In the genomic region with DNA sequence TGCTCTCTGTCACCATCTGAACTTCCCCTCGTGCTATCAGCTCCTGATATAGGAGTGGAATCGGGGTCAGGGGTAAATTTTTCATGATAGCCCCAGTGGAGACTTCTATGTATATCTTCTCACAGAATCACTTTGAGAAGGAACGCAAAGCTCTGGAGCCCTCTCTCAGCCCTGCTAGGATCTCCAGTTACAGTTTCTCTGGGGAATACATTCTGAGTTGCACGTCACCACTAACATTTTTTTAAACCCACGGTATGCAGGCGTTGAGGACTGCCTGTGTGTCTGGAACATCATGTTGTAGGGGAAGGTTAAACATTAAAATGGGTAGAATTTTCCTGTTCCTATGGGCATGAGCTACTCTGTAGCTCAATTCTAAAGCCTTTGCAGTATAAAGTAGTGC, we compare ENCODE assay signal across 1 cellular context.
TF ChIP-seq lines count a peak whose summit lies in the region.

No MANE protein-coding gene starts in this region.

TF ChIP-seq in H1, 55 proteins besides CTCF, POLR2A, EP300 and RAD21:
- TF ChIP-seq KDM1A (IDR thresholded peaks at IDR 0.05; ENCODE audit: borderline replicate concordance, low read length) (no peak), GABPA (IDR thresholded peaks at IDR 0.05; ENCODE audit: borderline replicate concordance, insufficient read depth, low read length) (no peak), RXRA (IDR thresholded peaks at IDR 0.05; ENCODE audit: insufficient read depth, low read depth, low read length) (no peak), CHD1 (IDR thresholded peaks at IDR 0.05; ENCODE audit: low read depth, low read length) (no peak)
